Comparison of ENCODE assay signal across 27 cellular contexts in genomic region chr16:12027558-12027957, GRCh38. TPM values are rescaled to one million over a fixed set of nuclear protein-coding genes. Genes with fewer than 3 reads are reported as not detected.
DNase-seq lines count a peak whose midpoint lies in the region; ATAC-seq and TF ChIP-seq lines count a peak whose summit lies in the region.
"Had no signal": no experiment of that assay in that cellular context is flagged by ENCODE, and none has a peak within 500 bp of the region (broad histone marks: within the 10 kb centered on the region; RNA-seq: fewer than 3 reads in every experiment).

No MANE protein-coding gene starts in this region.

- ATAC-seq in GM21528 (IDR thresholded peaks at IDR 0.05; ENCODE audit: low FRiP score, unreplicated experiment): no peak
- ATAC-seq: gastroesophageal sphincter; natural killer cell treated with Interleukin-12 subunit alpha and Interleukin-12 subunit beta and Interleukin-15 and Interleukin-18, amount 100 ng/mL, for 72 hours; psoas muscle; Right ventricle myocardium inferior; sciatic nerve had no signal

- WGBS in thyroid gland, 2 donors: 81 to 94% methylated on average over 3 of the region's 3 CpGs

- no peaks in the 10 kb centered on the region for H4K20me1 ChIP-seq in PC-9 (ENCODE audit: insufficient read depth)

- H3K27me3 ChIP-seq in breast epithelium (no peaks in the 10 kb centered on the region), PC-9 (ENCODE audit: insufficient read depth, low read depth) (no peaks in the 10 kb centered on the region), endocrine pancreas (ENCODE audit: control insufficient read depth, insufficient read depth, low read length) (no peaks in the 10 kb centered on the region), thyroid gland (no peaks in the 10 kb centered on the region)
- H3K27me3 ChIP-seq: gastroesophageal sphincter, transverse colon had no signal

- H3F3A ChIP-seq in PC-9 (ENCODE audit: insufficient read depth, low read depth): peaks cover 52% of the 10 kb centered on the region

- TF ChIP-seq CTCF in MCF 10A (IDR thresholded peaks at IDR 0.05; ENCODE audit: unreplicated experiment) (no peak), breast epithelium (IDR thresholded peaks at IDR 0.05) (no peak), PC-9 (conservative IDR thresholded peaks at IDR 0.05) (no peak), thyroid gland (IDR thresholded peaks at IDR 0.05) (no peak)

- no peaks in the 10 kb centered on the region for H3K27me3 Mint-ChIP-seq in MCF 10A (ENCODE audit: insufficient read depth, unreplicated experiment)
- H3K27me3 Mint-ChIP-seq: activated CD4-positive, alpha-beta memory T cell treated with anti-CD3 and anti-CD28 coated beads for 36 hours; CD4-positive, alpha-beta T cell; central memory CD8-positive, alpha-beta T cell; natural killer cell treated with Interleukin-12 subunit alpha and Interleukin-12 subunit beta and Interleukin-15 and Interleukin-18, amount 100 ng/mL, for 72 hours had no signal

- H3K4me1 Mint-ChIP-seq in MCF 10A (ENCODE audit: insufficient read depth, unreplicated experiment): peaks cover 34% of the 10 kb centered on the region

- peak overlapping the region; percentile 1 for H3K9ac ChIP-seq in endocrine pancreas (ENCODE audit: control insufficient read depth, insufficient read depth, low read length)

- POLR2A ChIA-PET in MCF 10A (lab: Yijun Ruan, JAX) (interaction anchor here (0.5 to 1.6 kb wide), 6 partner anchors 9 to 177 kb away, joined by 3 to 6 read pairs (median 4); partner anchors contain the start of genes RSL1D1 and SNX29), PC-9 (lab: Charles Lee; ENCODE audit: unreplicated experiment) (interaction anchor here (0.6 to 1.2 kb wide), 2 partner anchors 48 to 50 kb away, joined by 3 to 8 read pairs; no protein-coding TSS in a partner anchor)

- intact Hi-C loops in MCF 10A (cut with micrococcal nuclease) (no loop called here), breast epithelium (cut with DNase I; ENCODE audit: low total_unique reads) (no loop called here), PC-9 (cut with micrococcal nuclease; ENCODE audit: unreplicated experiment) (loop anchor here (1.0 to 5.0 kb wide), 3 partner anchors 10 to 110 kb away; partner anchors contain the start of genes GSPT1 and SNX29), thyroid gland (cut with DNase I) (no loop called here)

- H3K36me3 ChIP-seq in breast epithelium (no peaks in the 10 kb centered on the region), PC-9 (ENCODE audit: low read depth) (no peaks in the 10 kb centered on the region), endocrine pancreas (ENCODE audit: control insufficient read depth, insufficient read depth, low read length) (no peaks in the 10 kb centered on the region), thyroid gland (no peaks in the 10 kb centered on the region)
- H3K36me3 ChIP-seq: transverse colon had no signal

- H3K9me3 ChIP-seq in breast epithelium (no peaks in the 10 kb centered on the region), PC-9 (ENCODE audit: insufficient read depth, low read depth) (no peaks in the 10 kb centered on the region), endocrine pancreas (ENCODE audit: control insufficient read depth, low read length) (no peaks in the 10 kb centered on the region), thyroid gland (no peaks in the 10 kb centered on the region)
- H3K9me3 ChIP-seq: gastroesophageal sphincter, lower lobe of right lung, psoas muscle, transverse colon had no signal

- H3K9me3 Mint-ChIP-seq in MCF 10A (ENCODE audit: unreplicated experiment): no peaks in the 10 kb centered on the region
- H3K9me3 Mint-ChIP-seq: activated CD4-positive, alpha-beta memory T cell treated with anti-CD3 and anti-CD28 coated beads for 36 hours; CD4-positive, alpha-beta T cell; central memory CD8-positive, alpha-beta T cell; natural killer cell treated with Interleukin-12 subunit alpha and Interleukin-12 subunit beta and Interleukin-15 and Interleukin-18, amount 100 ng/mL, for 72 hours had no signal

- H3K4me3 ChIP-seq in breast epithelium (peak overlapping the region in 1 of 3 donors; percentile 33), PC-9 (peak overlapping the region; percentile 52), endocrine pancreas (ENCODE audit: control insufficient read depth, insufficient read depth, low read length) (peak overlapping the region; percentile 73), thyroid gland (replicated peaks in 1 of 3) (no peak overlapping the region)
- H3K4me3 ChIP-seq: gastroesophageal sphincter, K562, lower lobe of right lung, psoas muscle, transverse colon had no signal

- peak overlapping the region; percentile 66 for H2AFZ ChIP-seq in PC-9

- H3K4me1 ChIP-seq in breast epithelium (no peaks in the 10 kb centered on the region), PC-9 (replicated peaks; ENCODE audit: insufficient read depth) (peaks cover 70% of the 10 kb centered on the region), endocrine pancreas (ENCODE audit: control insufficient read depth, insufficient read depth, low read length) (peaks cover 8% of the 10 kb centered on the region), thyroid gland (no peaks in the 10 kb centered on the region)
- H3K4me1 ChIP-seq: gastroesophageal sphincter, lower lobe of right lung, psoas muscle, transverse colon had no signal

- H3K4me3 Mint-ChIP-seq in MCF 10A (ENCODE audit: unreplicated experiment): peak overlapping the region; percentile 57
- H3K4me3 Mint-ChIP-seq: activated CD4-positive, alpha-beta memory T cell treated with anti-CD3 and anti-CD28 coated beads for 36 hours; CD4-positive, alpha-beta T cell; central memory CD8-positive, alpha-beta T cell; natural killer cell treated with Interleukin-12 subunit alpha and Interleukin-12 subunit beta and Interleukin-15 and Interleukin-18, amount 100 ng/mL, for 72 hours had no signal

- H3K9me2 ChIP-seq in PC-9 (ENCODE audit: insufficient read depth): no peaks in the 10 kb centered on the region

- BruUV-seq in MCF 10A (replicated peaks; lab: Mats Ljungman, UMichigan): no TSS peak
- BruUV-seq in PC-9 (replicated peaks; lab: Mats Ljungman, UMichigan): no TSS peak

- H3K36me3 Mint-ChIP-seq in MCF 10A (ENCODE audit: insufficient read depth, unreplicated experiment): peaks cover 10% of the 10 kb centered on the region
- H3K36me3 Mint-ChIP-seq: natural killer cell treated with Interleukin-12 subunit alpha and Interleukin-12 subunit beta and Interleukin-15 and Interleukin-18, amount 100 ng/mL, for 72 hours had no signal

- TF ChIP-seq POLR2A in breast epithelium (IDR thresholded peaks at IDR 0.05) (no peak), thyroid gland (IDR thresholded peaks at IDR 0.05) (no peak)

- peaks cover 25% of the 10 kb centered on the region for H3K79me2 ChIP-seq in PC-9 (ENCODE audit: low read depth)

- peak overlapping the region; percentile 49 for H3K27ac Mint-ChIP-seq in MCF 10A (ENCODE audit: low read depth, unreplicated experiment)
- H3K27ac Mint-ChIP-seq: activated CD4-positive, alpha-beta memory T cell treated with anti-CD3 and anti-CD28 coated beads for 36 hours; CD4-positive, alpha-beta T cell; natural killer cell treated with Interleukin-12 subunit alpha and Interleukin-12 subunit beta and Interleukin-15 and Interleukin-18, amount 100 ng/mL, for 72 hours had no signal

- DNase-seq in MCF 10A (ENCODE audit: unreplicated experiment) (no peak), breast epithelium (ENCODE audit: low spot score in 2 of 2) (no peak), PC-9 (no peak), thyroid gland (no peak), COR-L47 (lab: John Stamatoyannopoulos, UW) (no peak), SIG-M5 (lab: John Stamatoyannopoulos, UW) (no peak)
- DNase-seq: activated CD4-positive, alpha-beta memory T cell treated with anti-CD3 and anti-CD28 coated beads for 36 hours; activated CD4-positive, alpha-beta T cell treated with anti-CD3 and anti-CD28 coated beads for 1 hour; activated CD8-positive, alpha-beta memory T cell treated with anti-CD3 and anti-CD28 coated beads, Interleukin-2, amount 50 U/mL, for 4 hours; activated naive CD4-positive, alpha-beta T cell treated with Interleukin-2 at 50 U/mL for 16 hours; AML-193; CD4-positive, alpha-beta T cell; lower lobe of right lung; occipital lobe; psoas muscle; stimulated activated CD4-positive, alpha-beta T cell treated with anti-CD3 and anti-CD28 coated beads, Interleukin-12 subunit alpha, Interleukin-12 subunit beta, amount 100 ng/mL, for 4 hours; stimulated activated CD4-positive, alpha-beta T cell treated with anti-CD3 and anti-CD28 coated beads, Interleukin-2, amount 100 ng/mL, for 48 hours; T-helper 2 cell; transverse colon had no signal

- peak overlapping the region; percentile 87 for H3K4me2 ChIP-seq in PC-9

- CTCF ChIA-PET in MCF 10A (lab: Yijun Ruan, JAX) (interaction anchor here (0.7 to 2.5 kb wide), 3 partner anchors 28 to 68 kb away, joined by 3 to 6 read pairs (median 6); no protein-coding TSS in a partner anchor), PC-9 (lab: Charles Lee) (interaction anchor here (0.6 to 0.8 kb wide), 2 partner anchors 41 to 503 kb away, joined by 5 to 8 read pairs; no protein-coding TSS in a partner anchor)

- H3K27ac ChIP-seq in breast epithelium: no peak overlapping the region
- peak overlapping the region; percentile 65 for H3K27ac ChIP-seq in PC-9
- H3K27ac ChIP-seq in thyroid gland: peak overlapping the region in 2 of 3 donors; percentile 19
- H3K27ac ChIP-seq: gastroesophageal sphincter, lower lobe of right lung, psoas muscle, transverse colon had no signal

RNA-seq across cellular contexts. Expression of gene SNX29, which starts 51.0 kb away (rescaled TPM):
- total RNA-seq in MCF 10A (2022) (12.0 and 13.6 TPM in 2 replicates), breast epithelium (10 to 100 TPM; 19.2 to 37.4 (median 28.8) TPM), PC-9 (2021) (27.2 and 37.9 TPM in 2 replicates), thyroid gland (10 to 100 TPM; 20.8 to 51.1 (median 31.5) TPM)

Comparison
In these comparisons a context has a peak if more than half of its experiments do, and no peak if none do; other contexts are left out.
1. H3K27ac ChIP-seq: peak in PC-9 (single experiment) and thyroid gland (2 of 3); none in breast epithelium (0 of 2).
2. H3K4me3 ChIP-seq: peak in PC-9 (single experiment) and endocrine pancreas (single experiment); none in thyroid gland (0 of 3).